9 cellular contexts compared by ENCODE assay signal in genomic region chr6:33276581-33276863, GRCh38. TPM values are rescaled to one million over a fixed set of nuclear protein-coding genes. Genes with fewer than 3 reads are reported as not detected.
DNase-seq lines count a peak whose midpoint lies in the region; ATAC-seq and TF ChIP-seq lines count a peak whose summit lies in the region.
"Had no signal": no experiment of that assay in that cellular context is flagged by ENCODE, and none has a peak within 500 bp of the region (broad histone marks: within the 10 kb centered on the region; RNA-seq: fewer than 3 reads in every experiment).

No MANE protein-coding gene starts in this region.

- H2AFZ ChIP-seq in SK-N-SH (ENCODE audit: low read depth), result no peak overlapping the region

- H4K20me1 ChIP-seq in SK-N-SH (ENCODE audit: insufficient read depth), result peaks cover 47% of the 10 kb centered on the region

- TF ChIP-seq EP300 in SK-N-SH (IDR thresholded peaks at IDR 0.05; ENCODE audit: borderline replicate concordance in 1 of 2, low read depth in 1 of 2, low read length in 1 of 2), result no peak

- no peak for TF ChIP-seq RAD21 in SK-N-SH (IDR thresholded peaks at IDR 0.05; ENCODE audit: low read length)

- peaks cover 46 to 62% of the 10 kb centered on the region in 2 experiments for H3K36me3 ChIP-seq in SK-N-SH (replicated peaks in 1 of 2; ENCODE audit: control insufficient read depth in 1 of 2, insufficient read depth in 2 of 2, low read length in 1 of 2)
- peaks cover 0 to 52% of the 10 kb centered on the region in 2 donors for H3K36me3 ChIP-seq in adrenal gland (replicated peaks in 1 of 2)

- H3K4me2 ChIP-seq in SK-N-SH, result peak overlapping the region; percentile 94; the same call in 1 of the 2 replicates

- H3K27me3 ChIP-seq in SK-N-SH (ENCODE audit: insufficient read depth) (no peaks in the 10 kb centered on the region), adrenal gland (no peaks in the 10 kb centered on the region)
- H3K27me3 ChIP-seq: foreskin keratinocyte had no signal

- H3K4me3 ChIP-seq in SK-N-SH (ENCODE audit: low read depth in 2 of 2, low read length in 1 of 2) (peak overlapping the region; percentile 49 to 76), adrenal gland (peak overlapping the region in 2 of 4 donors; percentile 68 to 93)

- TF ChIP-seq CTCF in SK-N-SH (IDR thresholded peaks at IDR 0.05), result no peak
- TF ChIP-seq CTCF in adrenal gland (IDR thresholded peaks at IDR 0.05), result no peak

- CTCF ChIA-PET in SK-N-SH (lab: Yijun Ruan, JAX), result interaction anchor here (1.3 to 4.9 kb wide), 7 partner anchors 10 to 28 kb away, joined by 4 to 49 read pairs (median 12); partner anchors contain the start of genes PFDN6, RGL2 and WDR46

- peak overlapping the region; percentile 20; the same call in 1 of the 2 replicates for H3K9ac ChIP-seq in SK-N-SH

- H3K27ac ChIP-seq in SK-N-SH (ENCODE audit: low read depth in 2 of 2, low read length in 1 of 2) (peak overlapping the region; percentile 67 to 86), adrenal gland (peak overlapping the region; percentile 27 to 99 (median 78)), temporal lobe (ENCODE audit: low read depth, low read length) (peak overlapping the region; percentile 83)
- H3K27ac ChIP-seq: foreskin keratinocyte had no signal

- TF ChIP-seq POLR2A in adrenal gland (IDR thresholded peaks at IDR 0.05), result no peak

- H3K9me3 ChIP-seq in SK-N-SH, result no peaks in the 10 kb centered on the region
- no peaks in the 10 kb centered on the region for H3K9me3 ChIP-seq in adrenal gland (replicated peaks in 1 of 3)

- intact Hi-C loops in adrenal gland (cut with DNase I), result no loop called here
- intact Hi-C loops in left colon (cut with DNase I, micrococcal nuclease), result no loop called here

- DNase-seq in SK-N-SH (no peak), adrenal gland (no peak), left colon (no peak), SW 1271 (lab: John Stamatoyannopoulos, UW) (no peak), NCI-H2029 (lab: John Stamatoyannopoulos, UW) (no peak)

- H3F3A ChIP-seq in SK-N-SH (replicated peaks; ENCODE audit: insufficient read depth), result peaks cover 82% of the 10 kb centered on the region

- H3K4me1 ChIP-seq in SK-N-SH (ENCODE audit: control insufficient read depth in 1 of 2, insufficient read depth in 2 of 2, low read depth in 1 of 2, low read length in 1 of 2) (peaks cover 31 to 36% of the 10 kb centered on the region in 2 experiments; a peak in 3 of 4 replicates), adrenal gland (replicated peaks in 1 of 2) (peaks cover 22 to 52% of the 10 kb centered on the region in 2 donors)

- ATAC-seq in SK-N-SH treated with all-trans-retinoic acid at 6 μM for 48 hours (no peak), left colon (peak; percentile 0), GM19023 (IDR thresholded peaks at IDR 0.05; ENCODE audit: unreplicated experiment) (no peak)

- POLR2A ChIA-PET in SK-N-SH (lab: Yijun Ruan, JAX), result interaction anchor here (1.1 to 2.9 kb wide), 6 partner anchors 13 to 149 kb away, joined by 3 to 58 read pairs (median 12); partner anchors contain the start of genes PFDN6, RGL2 and WDR46

- no peaks in the 10 kb centered on the region for H3K9me2 ChIP-seq in SK-N-SH

- peaks cover 43% of the 10 kb centered on the region for H3K79me2 ChIP-seq in SK-N-SH (ENCODE audit: insufficient read depth)

TF ChIP-seq in SK-N-SH, 30 proteins besides CTCF, POLR2A, EP300 and RAD21:
- TF ChIP-seq MXI1 (IDR thresholded peaks at IDR 0.05; ENCODE audit: low read depth, low read length) (peak; percentile 3; the same call in 1 of the 2 replicates), FOSL2 (IDR thresholded peaks at IDR 0.05; ENCODE audit: borderline replicate concordance, low read depth) (no peak)

TF ChIP-seq in SK-N-SH treated with all-trans-retinoic acid at 6 μM for 48 hours, 23 proteins besides CTCF, POLR2A, EP300 and RAD21 (continues in another document):
- TF ChIP-seq ESRRG (CRISPR knock-in tag; IDR thresholded peaks at IDR 0.05), result no peak
- TF ChIP-seq PATZ1 (CRISPR knock-in tag; IDR thresholded peaks at IDR 0.05; ENCODE audit: borderline replicate concordance), result no peak
- TF ChIP-seq OSR1 (CRISPR knock-in tag; IDR thresholded peaks at IDR 0.05), result no peak
- no peak for TF ChIP-seq PPARA (CRISPR knock-in tag; IDR thresholded peaks at IDR 0.05; ENCODE audit: borderline replicate concordance)
- no peak for TF ChIP-seq ZNF70 (CRISPR knock-in tag; IDR thresholded peaks at IDR 0.05)
- TF ChIP-seq ZNF565 (CRISPR knock-in tag; conservative IDR thresholded peaks at IDR 0.05; ENCODE audit: low read depth), result no peak
- no peak for TF ChIP-seq CSDC2 (CRISPR knock-in tag; IDR thresholded peaks at IDR 0.05)
- TF ChIP-seq CSRNP3 (CRISPR knock-in tag; IDR thresholded peaks at IDR 0.05), result no peak

RNA-seq across cellular contexts. Expression of gene B3GALT4, which starts 0.4 kb away (rescaled TPM):
- polyA plus RNA-seq in SK-N-SH (2012; rRNA removed) (0.55 and 0.56 TPM in 2 replicates), adrenal gland (10 to 100 TPM in 2 of 3 donors, 1 to 10 TPM in 1; 2.6 to 11.4 (median 11.0) TPM)
- 0.27 and 0.42 TPM in 2 replicates for polyA plus RNA-seq in SK-N-SH (2012; cell fraction: cytosol; rRNA removed)
- polyA plus RNA-seq in SK-N-SH (2012; cell fraction: nucleus; rRNA removed), result 0.38 TPM in 2 replicates
- total RNA-seq in adrenal gland (10 to 100 TPM in 7 of 8 donors, 1 to 10 TPM in 1; 8.5 to 23.7 (median 16.3) TPM), left colon (10 to 100 TPM; 34.8 to 40.3 TPM), temporal lobe (4.2 TPM)

RNA-seq across cellular contexts. Expression of gene RPS18, which starts 4.6 kb away (rescaled TPM):
- polyA plus RNA-seq in SK-N-SH (2012; rRNA removed), result 12,112 and 13,423 TPM in 2 replicates
- polyA plus RNA-seq in SK-N-SH (2012; cell fraction: cytosol; rRNA removed), result 12,756 and 13,510 TPM in 2 replicates
- polyA plus RNA-seq in SK-N-SH (2012; cell fraction: nucleus; rRNA removed), result 3,736 and 4,039 TPM in 2 replicates
- total RNA-seq in adrenal gland, result 1,000 to 10,000 TPM; 1,323 to 2,333 (median 2,032) TPM
- polyA plus RNA-seq in adrenal gland, result 1,000 to 10,000 TPM; 1,797 to 8,448 (median 4,417) TPM
- total RNA-seq in left colon, result 1,000 to 10,000 TPM; 1,882 to 2,045 TPM
- total RNA-seq in temporal lobe, result 2,398 TPM

RNA-seq across cellular contexts. Expression of gene VPS52, which starts 4.8 kb away (rescaled TPM):
- 74.0 and 90.7 TPM in 2 replicates for polyA plus RNA-seq in SK-N-SH (2012; rRNA removed)
- 23.9 and 31.7 TPM in 2 replicates for polyA plus RNA-seq in SK-N-SH (2012; cell fraction: cytosol; rRNA removed)
- polyA plus RNA-seq in SK-N-SH (2012; cell fraction: nucleus; rRNA removed), result 206 and 352 TPM in 2 replicates
- 10 to 100 TPM; 21.9 to 87.0 (median 63.5) TPM for total RNA-seq in adrenal gland
- polyA plus RNA-seq in adrenal gland, result 100 to 1,000 TPM in 2 of 3 donors, 10 to 100 TPM in 1; 59.9 to 115 (median 106) TPM
- total RNA-seq in left colon, result 10 to 100 TPM; 60.2 to 68.4 TPM
- total RNA-seq in temporal lobe, result 26.3 TPM

RNA-seq across cellular contexts. Expression of gene WDR46, which starts 12.5 kb away (rescaled TPM):
- polyA plus RNA-seq in SK-N-SH (2012; rRNA removed) (153 and 172 TPM in 2 replicates), adrenal gland (100 to 1,000 TPM in 2 of 3 donors, 10 to 100 TPM in 1; 48.7 to 139 (median 104) TPM)
- polyA plus RNA-seq in SK-N-SH (2012; cell fraction: cytosol; rRNA removed), result 76.0 and 91.7 TPM in 2 replicates
- polyA plus RNA-seq in SK-N-SH (2012; cell fraction: nucleus; rRNA removed), result 421 and 466 TPM in 2 replicates
- total RNA-seq in adrenal gland (100 to 1,000 TPM in 1 of 8 donors, 10 to 100 TPM in 7; 44.0 to 117 (median 50.2) TPM), left colon (10 to 100 TPM; 27.7 to 29.3 TPM), temporal lobe (32.7 TPM)

RNA-seq across cellular contexts. Expression of gene PFDN6, which starts 12.9 kb away (rescaled TPM):
- polyA plus RNA-seq in SK-N-SH (2012; rRNA removed) (182 and 213 TPM in 2 replicates), adrenal gland (100 to 1,000 TPM; 180 to 830 (median 713) TPM)
- 233 and 285 TPM in 2 replicates for polyA plus RNA-seq in SK-N-SH (2012; cell fraction: cytosol; rRNA removed)
- polyA plus RNA-seq in SK-N-SH (2012; cell fraction: nucleus; rRNA removed), result 113 and 143 TPM in 2 replicates
- total RNA-seq in adrenal gland (100 to 1,000 TPM in 1 of 8 donors, 10 to 100 TPM in 6, 1 to 10 TPM in 1; 6.8 to 137 (median 45.7) TPM), left colon (10 to 100 TPM; 36.8 to 45.7 TPM), temporal lobe (14.3 TPM)
